In genomic region chr17:79783891-79784290, GRCh38 we compare ENCODE assay signal across 24 cellular contexts. TPM values are rescaled to one million over a fixed set of nuclear protein-coding genes. Genes with fewer than 3 reads are reported as not detected.
"Had no signal": no experiment of that assay in that cellular context is flagged by ENCODE, and none has a peak within 500 bp of the region (broad histone marks: within the 10 kb centered on the region; RNA-seq: fewer than 3 reads in every experiment).

No MANE protein-coding gene starts in this region.

- FAIRE-seq: K562, RCC 7860 had no signal

- ATAC-seq: K562 had no signal

- H3K4me3 ChIP-seq: K562 had no signal

- H3K4me2 ChIP-seq: KMS-11, SK-N-SH had no signal

- H3K9ac ChIP-seq: KMS-11, SK-N-SH had no signal

- DNase-seq: Kasumi-1, MM.1S, NCI-H1092 treated with DMSO at 0.1 percent for 48 hours, NCI-H1436, NCI-H187, NCI-H2029, NCI-H2081 treated with DMSO at 0.1 percent for 48 hours, NCI-H2171, NCI-H226, NCI-H446, NCI-H510A, NCI-H524 treated with DMSO at 0.1 percent for 48 hours, NCI-H69, NCI-H774, RPMI8226, SHP77, SK-N-SH, SW 1271 had no signal

- H3K9me3 ChIP-seq: SK-N-SH had no signal

- H3K27ac ChIP-seq: KMS-11 had no signal

RNA-seq across cellular contexts. Expression of gene ENPP7, which starts 53.1 kb away (rescaled TPM):
- total RNA-seq: HT1080, K562, M059J, SK-MEL-5 had no signal
- polyA plus RNA-seq: K562, SK-N-SH had no signal
